In genomic region chr19:7478843-7479227, GRCh38 we compare ENCODE assay signal across 23 cellular contexts.
"Had no signal": no experiment of that assay in that cellular context is flagged by ENCODE, and none has a peak within 500 bp of the region (broad histone marks: within the 10 kb centered on the region; RNA-seq: fewer than 3 reads in every experiment).

No MANE protein-coding gene starts in this region.

- H3K36me3 ChIP-seq: cardiac muscle cell, pancreas, right atrium auricular region, vagina had no signal

- H3K9me3 ChIP-seq: body of pancreas, pancreas, psoas muscle, right atrium auricular region, testis, vagina had no signal

- H3K4me3 Mint-ChIP-seq: activated CD4-positive, alpha-beta memory T cell treated with anti-CD3 and anti-CD28 coated beads, Interleukin-2, amount 10 ng/mL, durations not matched to agents 7 days and 5 days; activated CD4-positive, alpha-beta T cell treated with anti-CD3 and anti-CD28 coated beads, Interleukin-2, amount 10 ng/mL, durations not matched to agents 24 days and 14 days; activated naive CD4-positive, alpha-beta T cell treated with anti-CD3 and anti-CD28 coated beads for 36 hours; activated T-cell treated with anti-CD3 and anti-CD28 coated beads, Interleukin-2, amount 50 U/mL, for 72 hours; mesothelial cell of epicardium; natural killer cell had no signal

- H3K4me3 ChIP-seq: body of pancreas, cardiac muscle cell, lung, pancreas, psoas muscle, right atrium auricular region, testis, vagina had no signal

- H3K9me3 Mint-ChIP-seq: activated CD4-positive, alpha-beta memory T cell treated with anti-CD3 and anti-CD28 coated beads, Interleukin-2, amount 10 ng/mL, durations not matched to agents 7 days and 5 days; activated CD4-positive, alpha-beta T cell treated with anti-CD3 and anti-CD28 coated beads, Interleukin-2, amount 10 ng/mL, durations not matched to agents 24 days and 14 days; activated naive CD4-positive, alpha-beta T cell treated with anti-CD3 and anti-CD28 coated beads for 36 hours; activated T-cell treated with anti-CD3 and anti-CD28 coated beads, Interleukin-2, amount 50 U/mL, for 72 hours; mesothelial cell of epicardium; natural killer cell; type B pancreatic cell had no signal

- H3K27ac ChIP-seq: body of pancreas, cardiac muscle cell, foreskin keratinocyte, pancreas, psoas muscle, right atrium auricular region, testis, vagina, VCaP had no signal

- FAIRE-seq: pancreas had no signal

- H3K27me3 Mint-ChIP-seq: activated CD4-positive, alpha-beta memory T cell treated with anti-CD3 and anti-CD28 coated beads, Interleukin-2, amount 10 ng/mL, durations not matched to agents 7 days and 5 days; activated CD4-positive, alpha-beta T cell treated with anti-CD3 and anti-CD28 coated beads, Interleukin-2, amount 10 ng/mL, durations not matched to agents 24 days and 14 days; type B pancreatic cell had no signal

- ATAC-seq: activated CD4-positive, CD25-positive, alpha-beta regulatory T cell treated with anti-CD3 and anti-CD28 coated beads, Interleukin-2, amount 50 U/mL, for 24 hours; left lobe of liver; natural killer cell had no signal

- H3K4me1 ChIP-seq: body of pancreas, pancreas, psoas muscle had no signal

- DNase-seq: activated CD4-positive, alpha-beta memory T cell treated with anti-CD3 and anti-CD28 coated beads, Interleukin-2, amount 10 ng/mL, durations not matched to agents 7 days and 5 days; activated CD4-positive, alpha-beta T cell treated with anti-CD3 and anti-CD28 coated beads, Interleukin-2, amount 10 ng/mL, durations not matched to agents 24 days and 14 days; activated effector memory CD4-positive, alpha-beta T cell treated with Interleukin-2 at 50 U/mL for 16 hours; activated naive CD4-positive, alpha-beta T cell treated with anti-CD3 and anti-CD28 coated beads for 36 hours; activated T-cell treated with anti-CD3 and anti-CD28 coated beads, Interleukin-2, amount 50 U/mL, for 72 hours; body of pancreas; erythroblast; natural killer cell; pancreas; psoas muscle; stimulated activated CD4-positive, alpha-beta T cell treated with anti-CD3 and anti-CD28 coated beads, Interleukin-12 subunit alpha, Interleukin-12 subunit beta, amount 100 ng/mL, for 4 hours; T-helper 2 cell; testis had no signal

- H3K27me3 ChIP-seq: body of pancreas, cardiac muscle cell, foreskin keratinocyte, pancreas, right atrium auricular region, testis, vagina had no signal

- H3K27ac Mint-ChIP-seq: activated CD4-positive, alpha-beta memory T cell treated with anti-CD3 and anti-CD28 coated beads, Interleukin-2, amount 10 ng/mL, durations not matched to agents 7 days and 5 days; activated CD4-positive, alpha-beta T cell treated with anti-CD3 and anti-CD28 coated beads, Interleukin-2, amount 10 ng/mL, durations not matched to agents 24 days and 14 days; activated naive CD4-positive, alpha-beta T cell treated with anti-CD3 and anti-CD28 coated beads for 36 hours; activated T-cell treated with anti-CD3 and anti-CD28 coated beads, Interleukin-2, amount 50 U/mL, for 72 hours; natural killer cell had no signal

- H3K36me3 Mint-ChIP-seq: mesothelial cell of epicardium, natural killer cell, type B pancreatic cell had no signal
